ENCODE assay signal across 15 cellular contexts in the genomic region with DNA sequence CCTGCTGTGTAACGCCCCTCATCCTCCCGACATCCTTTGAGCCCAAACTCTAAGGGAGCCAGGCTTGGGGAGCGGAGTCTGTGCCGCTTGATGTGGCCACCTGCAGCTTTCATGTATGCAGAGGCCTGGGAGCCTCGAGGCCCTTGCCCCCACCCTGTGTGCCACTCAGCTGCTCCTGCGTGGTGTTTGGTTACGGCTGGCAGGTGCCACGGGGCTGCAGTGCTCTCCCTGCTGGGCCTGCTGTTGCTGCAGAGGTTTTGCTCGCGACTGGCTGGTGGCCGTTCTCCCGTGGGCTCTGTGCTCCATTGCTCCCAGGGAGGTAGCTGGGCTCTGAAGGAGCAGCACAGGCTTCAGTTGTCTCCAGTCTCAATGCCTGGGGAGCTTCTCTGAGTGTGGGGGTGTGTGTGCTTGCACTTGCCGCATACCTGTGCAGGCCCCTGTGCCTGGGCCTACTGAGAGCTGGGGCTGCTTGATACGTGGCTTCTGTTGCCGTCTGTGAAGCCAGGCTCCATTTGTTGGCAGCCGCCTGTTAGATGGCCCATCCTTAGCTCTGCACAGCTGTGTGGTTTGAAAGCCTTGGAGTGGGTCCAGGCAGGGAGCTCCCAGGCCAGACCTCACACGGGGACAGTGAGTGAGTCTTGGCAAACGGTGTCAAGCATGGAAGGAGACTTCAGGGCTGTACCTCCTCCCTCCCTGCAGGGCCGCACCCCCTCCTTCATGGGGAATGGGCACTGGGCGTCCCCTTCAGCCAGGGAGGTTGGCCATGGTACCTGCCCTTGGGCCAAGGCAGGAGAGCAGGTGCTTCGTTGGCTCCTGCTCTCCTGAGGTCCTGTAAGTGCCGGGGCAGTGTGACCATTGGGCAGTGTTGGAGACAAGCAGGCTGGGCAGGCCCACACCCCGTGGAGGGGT. TPM values are rescaled to one million over a fixed set of nuclear protein-coding genes. Genes with fewer than 3 reads are reported as not detected.
DNase-seq lines count a peak whose midpoint lies in the region; ATAC-seq and TF ChIP-seq lines count a peak whose summit lies in the region.
"Had no signal": no experiment of that assay in that cellular context is flagged by ENCODE, and none has a peak within 500 bp of the region (broad histone marks: within the 10 kb centered on the region; RNA-seq: fewer than 3 reads in every experiment).

No MANE protein-coding gene starts in this region.

- peak; percentile 27 for DNase-seq in AG10803 (ENCODE audit: low read depth)
- peak; percentile 67 for DNase-seq in NCI-H2107 (lab: John Stamatoyannopoulos, UW)
- peak; percentile 26 for DNase-seq in epidermal melanocyte (ENCODE audit: insufficient read length, low spot score)
- no peak for DNase-seq in retina
- no peak for DNase-seq in endothelial cell (ENCODE audit: low spot score)
- DNase-seq: activated naive CD4-positive, alpha-beta T cell; cerebellar nuclear complex; NCI-H2029; PC-9 had no signal

- TF ChIP-seq CTCF in AG10803 (conservative IDR thresholded peaks at IDR 0.05; ENCODE audit: low read length) = no peak
- no peak for TF ChIP-seq CTCF in nephron (IDR thresholded peaks at IDR 0.05; ENCODE audit: unreplicated experiment in 3 of 3)
- no peak for TF ChIP-seq CTCF in endothelial cell (IDR thresholded peaks at IDR 0.05; ENCODE audit: unreplicated experiment)

- peak overlapping the region in 2 of 3 experiments; percentile 38 to 86 for H3K27ac Mint-ChIP-seq in nephron
- no peak overlapping the region for H3K27ac Mint-ChIP-seq in endothelial cell (ENCODE audit: unreplicated experiment)
- H3K27ac Mint-ChIP-seq: IgD-negative memory B cell had no signal

- ATAC-seq in HG02840 (IDR thresholded peaks at IDR 0.05; ENCODE audit: low FRiP score, unreplicated experiment) = no peak
- ATAC-seq in GM21390 (IDR thresholded peaks at IDR 0.05; ENCODE audit: unreplicated experiment) = no peak

- peaks cover 9% of the 10 kb centered on the region for H3K4me1 Mint-ChIP-seq in nephron
- no peaks in the 10 kb centered on the region for H3K4me1 Mint-ChIP-seq in endothelial cell (ENCODE audit: unreplicated experiment)

- H3K4me3 ChIP-seq in AG10803 (ENCODE audit: low read length) = no peak overlapping the region
- H3K4me3 ChIP-seq: HAP-1, PC-9 had no signal

- H3K36me3 Mint-ChIP-seq in nephron (ENCODE audit: low read depth) = peaks cover 33% of the 10 kb centered on the region
- peaks cover 21% of the 10 kb centered on the region for H3K36me3 Mint-ChIP-seq in endothelial cell (ENCODE audit: low read depth, unreplicated experiment)
- H3K36me3 Mint-ChIP-seq: IgD-negative memory B cell had no signal

- no peaks in the 10 kb centered on the region for H3K27me3 Mint-ChIP-seq in nephron (ENCODE audit: low read depth)
- no peaks in the 10 kb centered on the region for H3K27me3 Mint-ChIP-seq in endothelial cell (ENCODE audit: unreplicated experiment)
- H3K27me3 Mint-ChIP-seq: IgD-negative memory B cell had no signal

- H3K9me3 Mint-ChIP-seq in nephron (no peaks in the 10 kb centered on the region), endothelial cell (ENCODE audit: unreplicated experiment) (no peaks in the 10 kb centered on the region)
- H3K9me3 Mint-ChIP-seq: IgD-negative memory B cell had no signal

- no peak overlapping the region for H3K4me3 Mint-ChIP-seq in nephron
- H3K4me3 Mint-ChIP-seq in endothelial cell (ENCODE audit: unreplicated experiment) = no peak overlapping the region
- H3K4me3 Mint-ChIP-seq: IgD-negative memory B cell had no signal

RNA-seq across cellular contexts. Expression of a gene that starts 47.2 kb away (rescaled TPM):
- total RNA-seq in endothelial cell (ENCODE audit: unreplicated experiment) = 33.6 TPM

RNA-seq across cellular contexts. Expression of a gene that starts 53.8 kb away (rescaled TPM):
- not detected for total RNA-seq in endothelial cell (ENCODE audit: unreplicated experiment)
- total RNA-seq: kidney epithelial cell had no signal

Comparison
In these comparisons a context has a peak if more than half of its experiments do, and no peak if none do; other contexts are left out.
1. DNase-seq: peak in AG10803 (single experiment), NCI-H2107 (single experiment) and epidermal melanocyte (single experiment); none in retina (single experiment) and endothelial cell (single experiment).